ENCODE assay signal across 11 cellular contexts in the genomic region with DNA sequence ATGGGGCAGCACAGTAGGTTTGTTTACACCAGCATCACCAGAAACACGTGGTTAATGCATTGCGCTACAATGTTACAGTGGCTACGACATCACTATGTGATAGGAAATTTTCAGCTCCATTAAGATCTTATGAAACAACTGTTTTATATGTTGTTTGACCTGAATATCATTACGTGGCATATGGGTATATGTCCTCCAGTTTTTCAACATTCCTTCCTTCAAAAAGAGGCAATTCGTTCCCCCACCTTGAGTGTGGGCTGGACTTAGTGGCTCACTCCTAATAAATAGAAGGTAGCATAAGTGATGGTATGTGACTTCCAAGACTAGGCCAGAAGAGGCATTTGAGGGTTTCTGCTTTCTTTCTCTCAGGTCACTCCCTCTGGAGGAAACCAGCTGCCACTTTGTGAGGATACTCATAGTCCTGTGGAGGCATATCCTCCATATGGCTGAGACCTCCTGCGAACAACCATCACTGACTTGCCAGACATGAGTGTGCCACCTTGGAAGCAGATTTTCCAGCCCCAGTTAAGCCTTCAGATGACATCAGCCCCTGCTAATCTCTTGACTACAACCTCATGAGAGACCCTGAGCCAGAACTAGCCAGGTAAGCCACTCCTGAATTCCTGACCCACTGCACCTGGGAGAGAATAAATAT.
"Had no signal": no experiment of that assay in that cellular context is flagged by ENCODE, and none has a peak within 500 bp of the region (broad histone marks: within the 10 kb centered on the region; RNA-seq: fewer than 3 reads in every experiment).

No MANE protein-coding gene starts in this region.

- H3K4me3 Mint-ChIP-seq: activated naive CD4-positive, alpha-beta T cell treated with anti-CD3 and anti-CD28 coated beads, Interleukin-2, amount 50 U/mL, for 24 hours; stimulated activated memory B cell treated with anti-CD40 and anti-IgM and Interleukin-4, amounts not matched to agents 10 μg/mL and 1 μg/mL and 100 μg/mL, for 72 hours had no signal

- DNase-seq: activated B cell treated with CpG ODN at 0.5 μM for 24 hours; activated CD4-positive, alpha-beta T cell treated with anti-CD3 and anti-CD28 coated beads, Interleukin-2, amount 10 ng/mL, durations not matched to agents 7 days and 5 days; activated CD8-positive, alpha-beta memory T cell treated with anti-CD3 and anti-CD28 coated beads for 24 hours; anterior cingulate cortex; hippocampal formation; spleen; stimulated activated CD4-positive, alpha-beta T cell treated with anti-CD3 and anti-CD28 coated beads, Interleukin-1b, Interleukin-23, amount 100 ng/mL, for 48 hours; tibial artery had no signal

- H3K27me3 Mint-ChIP-seq: activated B cell treated with CpG ODN at 0.5 μM for 24 hours; activated CD4-positive, alpha-beta T cell treated with anti-CD3 and anti-CD28 coated beads, Interleukin-2, amount 10 ng/mL, durations not matched to agents 7 days and 5 days; activated naive CD4-positive, alpha-beta T cell treated with anti-CD3 and anti-CD28 coated beads, Interleukin-2, amount 50 U/mL, for 24 hours; stimulated activated memory B cell treated with anti-CD40 and anti-IgM and Interleukin-4, amounts not matched to agents 10 μg/mL and 1 μg/mL and 100 μg/mL, for 72 hours had no signal

- H3K27ac Mint-ChIP-seq: activated B cell treated with CpG ODN at 0.5 μM for 24 hours; activated CD4-positive, alpha-beta T cell treated with anti-CD3 and anti-CD28 coated beads, Interleukin-2, amount 10 ng/mL, durations not matched to agents 7 days and 5 days; stimulated activated memory B cell treated with anti-CD40 and anti-IgM and Interleukin-4, amounts not matched to agents 10 μg/mL and 1 μg/mL and 100 μg/mL, for 72 hours had no signal

- ATAC-seq: sciatic nerve; stimulated activated memory B cell treated with anti-CD40 and anti-IgM and Interleukin-4, amounts not matched to agents 10 μg/mL and 1 μg/mL and 100 μg/mL, for 72 hours had no signal

- H3K9me3 Mint-ChIP-seq: activated B cell treated with CpG ODN at 0.5 μM for 24 hours; activated CD4-positive, alpha-beta T cell treated with anti-CD3 and anti-CD28 coated beads, Interleukin-2, amount 10 ng/mL, durations not matched to agents 7 days and 5 days; activated naive CD4-positive, alpha-beta T cell treated with anti-CD3 and anti-CD28 coated beads, Interleukin-2, amount 50 U/mL, for 24 hours; stimulated activated memory B cell treated with anti-CD40 and anti-IgM and Interleukin-4, amounts not matched to agents 10 μg/mL and 1 μg/mL and 100 μg/mL, for 72 hours had no signal
